In genomic region chr2:227759411-227760113, GRCh38 we compare ENCODE assay signal across 1 cellular context.
A peak's percentile ranks its signal among the peaks of the same experiment; 100 is the strongest.
TF ChIP-seq lines count a peak whose summit lies in the region.

No MANE protein-coding gene starts in this region.

TF ChIP-seq in HepG2, 621 proteins besides CTCF, POLR2A, EP300 and RAD21 (continued from another document and continues in another):
- TF ChIP-seq HOMEZ (CRISPR knock-in tag; IDR thresholded peaks at IDR 0.05; ENCODE audit: low read depth) (0 out of 2 replicates have a peak, but pooled peaks have one; percentile 8), ETV5 (CRISPR knock-in tag; IDR thresholded peaks at IDR 0.05; ENCODE audit: borderline replicate concordance) (peak; percentile 95), ZNF550 (CRISPR knock-in tag; IDR thresholded peaks at IDR 0.05; ENCODE audit: borderline replicate concordance) (no peak), MTA1 (CRISPR knock-in tag; IDR thresholded peaks at IDR 0.05; ENCODE audit: borderline replicate concordance) (0 out of 2 replicates have a peak, but pooled peaks have one; percentile 47), TAF1 (CRISPR knock-in tag; IDR thresholded peaks at IDR 0.05) (no peak), SMARCC2 (IDR thresholded peaks at IDR 0.05) (no peak), SOX6 (IDR thresholded peaks at IDR 0.05) (no peak), SOX6 (CRISPR knock-in tag; IDR thresholded peaks at IDR 0.05) (peak; percentile 96), ZNF777 (CRISPR knock-in tag; IDR thresholded peaks at IDR 0.05) (no peak), RXRB (CRISPR knock-in tag; IDR thresholded peaks at IDR 0.05; ENCODE audit: borderline replicate concordance) (peak; percentile 67), AGO1 (IDR thresholded peaks at IDR 0.05; ENCODE audit: low read depth, low read length, poor library complexity, severe bottlenecking) (no peak), NFKBIZ (CRISPR knock-in tag; IDR thresholded peaks at IDR 0.05) (peak; percentile 54; the same call in 1 of the 2 replicates), CCDC6 (CRISPR knock-in tag; IDR thresholded peaks at IDR 0.05) (no peak), RFXANK (CRISPR knock-in tag; IDR thresholded peaks at IDR 0.05) (no peak), ATF5 (CRISPR knock-in tag; IDR thresholded peaks at IDR 0.05; ENCODE audit: low read depth) (no peak), ZNF124 (CRISPR knock-in tag; IDR thresholded peaks at IDR 0.05) (no peak), FOXO1 (CRISPR knock-in tag; IDR thresholded peaks at IDR 0.05) (peak; percentile 50; the same call in 1 of the 2 replicates), FOXP1 (IDR thresholded peaks at IDR 0.05) (no peak), FOXP1 (CRISPR knock-in tag; IDR thresholded peaks at IDR 0.05) (peak; percentile 48; the same call in 1 of the 2 replicates), ZNF816 (CRISPR knock-in tag; IDR thresholded peaks at IDR 0.05; ENCODE audit: borderline replicate concordance) (no peak), ZNF780A (CRISPR knock-in tag; IDR thresholded peaks at IDR 0.05) (no peak), ZNF691 (CRISPR knock-in tag; IDR thresholded peaks at IDR 0.05; ENCODE audit: borderline replicate concordance, low read depth) (no peak), ZNF770 (CRISPR knock-in tag; IDR thresholded peaks at IDR 0.05) (no peak), ZNF382 (CRISPR knock-in tag; IDR thresholded peaks at IDR 0.05; ENCODE audit: borderline replicate concordance) (no peak), ZNF878 (CRISPR knock-in tag; IDR thresholded peaks at IDR 0.05) (no peak), ARID2 (CRISPR knock-in tag; IDR thresholded peaks at IDR 0.05; ENCODE audit: borderline replicate concordance) (no peak), ERF (CRISPR knock-in tag; IDR thresholded peaks at IDR 0.05) (peak; percentile 71; the same call in 1 of the 2 replicates), ZHX1 (CRISPR knock-in tag; IDR thresholded peaks at IDR 0.05; ENCODE audit: low read depth) (peak; percentile 88), CENPX (CRISPR knock-in tag; IDR thresholded peaks at IDR 0.05) (no peak), SAP130 (CRISPR knock-in tag; IDR thresholded peaks at IDR 0.05; ENCODE audit: low read depth) (0 out of 2 replicates have a peak, but pooled peaks have one; percentile 16), SKI (IDR thresholded peaks at IDR 0.05; ENCODE audit: partially characterized antibody) (no peak), ZFP82 (CRISPR knock-in tag; IDR thresholded peaks at IDR 0.05; ENCODE audit: borderline replicate concordance) (0 out of 2 replicates have a peak, but pooled peaks have one; percentile 37), PAXIP1 (CRISPR knock-in tag; conservative IDR thresholded peaks at IDR 0.05) (peak; percentile 83), ZNF782 (CRISPR knock-in tag; IDR thresholded peaks at IDR 0.05; ENCODE audit: borderline replicate concordance) (no peak), GATA4 (IDR thresholded peaks at IDR 0.05; ENCODE audit: borderline replicate concordance, low read depth) (peak; percentile 78), MIER3 (CRISPR knock-in tag; IDR thresholded peaks at IDR 0.05; ENCODE audit: borderline replicate concordance) (0 out of 2 replicates have a peak, but pooled peaks have one; percentile 24), TARDBP (CRISPR knock-in tag; IDR thresholded peaks at IDR 0.05) (peak; percentile 72; the same call in 1 of the 2 replicates), HIVEP1 (CRISPR knock-in tag; IDR thresholded peaks at IDR 0.05) (0 out of 2 replicates have a peak, but pooled peaks have one; percentile 39), SETDB1 (CRISPR knock-in tag; IDR thresholded peaks at IDR 0.05; ENCODE audit: borderline replicate concordance) (no peak)
- TF ChIP-seq, protein P1, sequence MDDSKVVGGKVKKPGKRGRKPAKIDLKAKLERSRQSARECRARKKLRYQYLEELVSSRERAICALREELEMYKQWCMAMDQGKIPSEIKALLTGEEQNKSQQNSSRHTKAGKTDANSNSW (CRISPR knock-in tag; IDR thresholded peaks at IDR 0.05; ENCODE audit: borderline replicate concordance): no peak
- TF ChIP-seq, protein P2, sequence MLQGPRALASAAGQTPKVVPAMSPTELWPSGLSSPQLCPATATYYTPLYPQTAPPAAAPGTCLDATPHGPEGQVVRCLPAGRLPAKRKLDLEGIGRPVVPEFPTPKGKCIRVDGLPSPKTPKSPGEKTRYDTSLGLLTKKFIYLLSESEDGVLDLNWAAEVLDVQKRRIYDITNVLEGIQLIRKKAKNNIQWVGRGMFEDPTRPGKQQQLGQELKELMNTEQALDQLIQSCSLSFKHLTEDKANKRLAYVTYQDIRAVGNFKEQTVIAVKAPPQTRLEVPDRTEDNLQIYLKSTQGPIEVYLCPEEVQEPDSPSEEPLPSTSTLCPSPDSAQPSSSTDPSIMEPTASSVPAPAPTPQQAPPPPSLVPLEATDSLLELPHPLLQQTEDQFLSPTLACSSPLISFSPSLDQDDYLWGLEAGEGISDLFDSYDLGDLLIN (CRISPR knock-in tag; IDR thresholded peaks at IDR 0.05; ENCODE audit: borderline replicate concordance): no peak
- TF ChIP-seq, protein P3, sequence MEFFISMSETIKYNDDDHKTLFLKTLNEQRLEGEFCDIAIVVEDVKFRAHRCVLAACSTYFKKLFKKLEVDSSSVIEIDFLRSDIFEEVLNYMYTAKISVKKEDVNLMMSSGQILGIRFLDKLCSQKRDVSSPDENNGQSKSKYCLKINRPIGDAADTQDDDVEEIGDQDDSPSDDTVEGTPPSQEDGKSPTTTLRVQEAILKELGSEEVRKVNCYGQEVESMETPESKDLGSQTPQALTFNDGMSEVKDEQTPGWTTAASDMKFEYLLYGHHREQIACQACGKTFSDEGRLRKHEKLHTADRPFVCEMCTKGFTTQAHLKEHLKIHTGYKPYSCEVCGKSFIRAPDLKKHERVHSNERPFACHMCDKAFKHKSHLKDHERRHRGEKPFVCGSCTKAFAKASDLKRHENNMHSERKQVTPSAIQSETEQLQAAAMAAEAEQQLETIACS (CRISPR knock-in tag; IDR thresholded peaks at IDR 0.05): no peak
- TF ChIP-seq, protein P4, sequence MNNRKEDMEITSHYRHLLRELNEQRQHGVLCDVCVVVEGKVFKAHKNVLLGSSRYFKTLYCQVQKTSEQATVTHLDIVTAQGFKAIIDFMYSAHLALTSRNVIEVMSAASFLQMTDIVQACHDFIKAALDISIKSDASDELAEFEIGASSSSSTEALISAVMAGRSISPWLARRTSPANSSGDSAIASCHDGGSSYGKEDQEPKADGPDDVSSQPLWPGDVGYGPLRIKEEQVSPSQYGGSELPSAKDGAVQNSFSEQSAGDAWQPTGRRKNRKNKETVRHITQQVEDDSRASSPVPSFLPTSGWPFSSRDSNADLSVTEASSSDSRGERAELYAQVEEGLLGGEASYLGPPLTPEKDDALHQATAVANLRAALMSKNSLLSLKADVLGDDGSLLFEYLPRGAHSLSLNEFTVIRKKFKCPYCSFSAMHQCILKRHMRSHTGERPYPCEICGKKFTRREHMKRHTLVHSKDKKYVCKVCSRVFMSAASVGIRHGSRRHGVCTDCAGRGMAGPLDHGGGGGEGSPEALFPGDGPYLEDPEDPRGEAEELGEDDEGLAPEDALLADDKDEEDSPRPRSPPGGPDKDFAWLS (CRISPR knock-in tag; IDR thresholded peaks at IDR 0.05; ENCODE audit: borderline replicate concordance): no peak
- TF ChIP-seq, protein P5, sequence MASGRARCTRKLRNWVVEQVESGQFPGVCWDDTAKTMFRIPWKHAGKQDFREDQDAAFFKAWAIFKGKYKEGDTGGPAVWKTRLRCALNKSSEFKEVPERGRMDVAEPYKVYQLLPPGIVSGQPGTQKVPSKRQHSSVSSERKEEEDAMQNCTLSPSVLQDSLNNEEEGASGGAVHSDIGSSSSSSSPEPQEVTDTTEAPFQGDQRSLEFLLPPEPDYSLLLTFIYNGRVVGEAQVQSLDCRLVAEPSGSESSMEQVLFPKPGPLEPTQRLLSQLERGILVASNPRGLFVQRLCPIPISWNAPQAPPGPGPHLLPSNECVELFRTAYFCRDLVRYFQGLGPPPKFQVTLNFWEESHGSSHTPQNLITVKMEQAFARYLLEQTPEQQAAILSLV (CRISPR knock-in tag; IDR thresholded peaks at IDR 0.05; ENCODE audit: borderline replicate concordance): no peak
- TF ChIP-seq, protein P6, sequence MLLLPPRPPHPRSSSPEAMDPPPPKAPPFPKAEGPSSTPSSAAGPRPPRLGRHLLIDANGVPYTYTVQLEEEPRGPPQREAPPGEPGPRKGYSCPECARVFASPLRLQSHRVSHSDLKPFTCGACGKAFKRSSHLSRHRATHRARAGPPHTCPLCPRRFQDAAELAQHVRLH (CRISPR knock-in tag; IDR thresholded peaks at IDR 0.05; ENCODE audit: borderline replicate concordance, low read depth): no peak
